Comparison of ENCODE assay signal across 19 cellular contexts in genomic region chr5:763397-763796, GRCh38. TPM values are rescaled to one million over a fixed set of nuclear protein-coding genes. Genes with fewer than 3 reads are reported as not detected.
A peak's percentile ranks its signal among the peaks of the same experiment; 100 is the strongest.
DNase-seq lines count a peak whose midpoint lies in the region; ATAC-seq and TF ChIP-seq lines count a peak whose summit lies in the region.
"Had no signal": no experiment of that assay in that cellular context is flagged by ENCODE, and none has a peak within 500 bp of the region (broad histone marks: within the 10 kb centered on the region; RNA-seq: fewer than 3 reads in every experiment).

No MANE protein-coding gene starts in this region.

- DNase-seq in activated CD8-positive, alpha-beta T cell treated with anti-CD3 and anti-CD28 coated beads, Interleukin-2, amount 10 ng/mL, durations not matched to agents 7 days and 5 days = peak; percentile 12
- no peak for DNase-seq in activated CD8-positive, alpha-beta T cell treated with anti-CD3 and anti-CD28 coated beads for 36 hours
- DNase-seq in GM20000 (ENCODE audit: low spot score) = peak; percentile 19
- peak; percentile 16 for DNase-seq in epidermal melanocyte (ENCODE audit: insufficient read length, low spot score)
- DNase-seq in spleen = peak; percentile 9
- no peak for DNase-seq in NOMO-1 treated with DMSO at 0.1 percent for 48 hours (lab: John Stamatoyannopoulos, UW; ENCODE audit: unreplicated experiment)
- no peak for DNase-seq in medulla oblongata (ENCODE audit: extremely low spot score)
- DNase-seq: DMS 273 treated with DMSO at 0.1 percent for 48 hours, GF-D8, NCI-H1105 treated with DMSO at 0.1 percent for 48 hours, NCI-H187, NCI-H226, NCI-H524 treated with DMSO at 0.1 percent for 48 hours, Right ventricle myocardium superior had no signal

- no peak overlapping the region for H3K27ac ChIP-seq in spleen
- H3K27ac ChIP-seq: BLaER1 treated with 17β-estradiol and CSF1 and Interleukin-3, amounts not matched to agents 10 nM and 100 nM; HL-60; Peyer's patch had no signal

- H3K4me1 ChIP-seq in spleen = peaks cover 2 to 17% (median 11%) of the 10 kb centered on the region in 6 donors

- no peak overlapping the region for H3K27ac Mint-ChIP-seq in activated CD8-positive, alpha-beta T cell treated with anti-CD3 and anti-CD28 coated beads, Interleukin-2, amount 10 ng/mL, durations not matched to agents 7 days and 5 days
- no peak overlapping the region for H3K27ac Mint-ChIP-seq in activated CD8-positive, alpha-beta T cell treated with anti-CD3 and anti-CD28 coated beads for 36 hours

- no peaks in the 10 kb centered on the region for H3K9me3 ChIP-seq in spleen
- H3K9me3 ChIP-seq: Peyer's patch had no signal

- CTCF ChIA-PET in activated CD8-positive, alpha-beta T cell treated with anti-CD3 and anti-CD28 coated beads, Interleukin-2, amount 10 ng/mL, durations not matched to agents 7 days and 5 days (lab: Charles Lee) = no interaction called here
- CTCF ChIA-PET in activated CD8-positive, alpha-beta T cell treated with anti-CD3 and anti-CD28 coated beads for 36 hours (lab: Charles Lee) = no interaction called here

- no peak overlapping the region for H3K4me3 ChIP-seq in spleen
- H3K4me3 ChIP-seq: BLaER1 treated with 17β-estradiol and CSF1 and Interleukin-3, amounts not matched to agents 10 nM and 100 nM; Peyer's patch had no signal

- TF ChIP-seq CTCF in activated CD8-positive, alpha-beta T cell treated with anti-CD3 and anti-CD28 coated beads for 36 hours (IDR thresholded peaks at IDR 0.05) = no peak
- TF ChIP-seq CTCF in GM20000 (IDR thresholded peaks at IDR 0.05; ENCODE audit: extremely low read depth, missing control alignments) (no peak), spleen (IDR thresholded peaks at IDR 0.05 in 8 of 11, conservative IDR thresholded peaks at IDR 0.05 in 3 of 11) (no peak)

- H3K4me3 Mint-ChIP-seq in activated CD8-positive, alpha-beta T cell treated with anti-CD3 and anti-CD28 coated beads, Interleukin-2, amount 10 ng/mL, durations not matched to agents 7 days and 5 days = no peak overlapping the region
- no peak overlapping the region for H3K4me3 Mint-ChIP-seq in activated CD8-positive, alpha-beta T cell treated with anti-CD3 and anti-CD28 coated beads for 36 hours

- POLR2A ChIA-PET in activated CD8-positive, alpha-beta T cell treated with anti-CD3 and anti-CD28 coated beads, Interleukin-2, amount 10 ng/mL, durations not matched to agents 7 days and 5 days (lab: Charles Lee) = no interaction called here
- POLR2A ChIA-PET in activated CD8-positive, alpha-beta T cell treated with anti-CD3 and anti-CD28 coated beads for 36 hours (lab: Charles Lee) = no interaction called here

- intact Hi-C loops in activated CD8-positive, alpha-beta T cell treated with anti-CD3 and anti-CD28 coated beads for 36 hours (cut with micrococcal nuclease) = no loop called here
- intact Hi-C loops in spleen (cut with DNase I; ENCODE audit: low total_unique reads) = no loop called here

- H3K36me3 ChIP-seq in spleen = peaks cover 0 to 33% (median 2%) of the 10 kb centered on the region in 6 donors
- H3K36me3 ChIP-seq: BLaER1 treated with 17β-estradiol and CSF1 and Interleukin-3, amounts not matched to agents 10 nM and 100 nM; Peyer's patch had no signal

- H3K36me3 Mint-ChIP-seq in activated CD8-positive, alpha-beta T cell treated with anti-CD3 and anti-CD28 coated beads, Interleukin-2, amount 10 ng/mL, durations not matched to agents 7 days and 5 days (ENCODE audit: low read depth) = no peaks in the 10 kb centered on the region
- no peaks in the 10 kb centered on the region for H3K36me3 Mint-ChIP-seq in activated CD8-positive, alpha-beta T cell treated with anti-CD3 and anti-CD28 coated beads for 36 hours (ENCODE audit: low read depth)

- TF ChIP-seq POLR2A in spleen (IDR thresholded peaks at IDR 0.05) = no peak

- no peaks in the 10 kb centered on the region for H3K27me3 Mint-ChIP-seq in activated CD8-positive, alpha-beta T cell treated with anti-CD3 and anti-CD28 coated beads, Interleukin-2, amount 10 ng/mL, durations not matched to agents 7 days and 5 days (ENCODE audit: low read depth)
- no peaks in the 10 kb centered on the region for H3K27me3 Mint-ChIP-seq in activated CD8-positive, alpha-beta T cell treated with anti-CD3 and anti-CD28 coated beads for 36 hours

- no peaks in the 10 kb centered on the region for H3K9me3 Mint-ChIP-seq in activated CD8-positive, alpha-beta T cell treated with anti-CD3 and anti-CD28 coated beads, Interleukin-2, amount 10 ng/mL, durations not matched to agents 7 days and 5 days (ENCODE audit: insufficient read depth)
- no peaks in the 10 kb centered on the region for H3K9me3 Mint-ChIP-seq in activated CD8-positive, alpha-beta T cell treated with anti-CD3 and anti-CD28 coated beads for 36 hours

- 62 to 81% (median 76%) methylated on average over 5 of the region's 5 CpGs for WGBS in spleen, 5 donors

- ATAC-seq in activated CD8-positive, alpha-beta T cell treated with anti-CD3 and anti-CD28 coated beads, Interleukin-2, amount 10 ng/mL, durations not matched to agents 7 days and 5 days = no peak
- ATAC-seq in activated CD8-positive, alpha-beta T cell treated with anti-CD3 and anti-CD28 coated beads for 36 hours = no peak
- ATAC-seq in HG02973 (IDR thresholded peaks at IDR 0.05; ENCODE audit: unreplicated experiment) = no peak

- H3K27me3 ChIP-seq in spleen (replicated peaks in 1 of 7) = peaks cover 0 to 8% (median 0%) of the 10 kb centered on the region in 7 donors
- H3K27me3 ChIP-seq: BLaER1 treated with 17β-estradiol and CSF1 and Interleukin-3, amounts not matched to agents 10 nM and 100 nM; Peyer's patch had no signal

- H3K4me1 Mint-ChIP-seq in activated CD8-positive, alpha-beta T cell treated with anti-CD3 and anti-CD28 coated beads, Interleukin-2, amount 10 ng/mL, durations not matched to agents 7 days and 5 days (ENCODE audit: low read depth) = peaks cover 5% of the 10 kb centered on the region
- peaks cover 8% of the 10 kb centered on the region for H3K4me1 Mint-ChIP-seq in activated CD8-positive, alpha-beta T cell treated with anti-CD3 and anti-CD28 coated beads for 36 hours (ENCODE audit: low read depth)

RNA-seq across cellular contexts. Expression of gene ZDHHC11B, which starts 21.1 kb away (rescaled TPM):
- under 1 TPM in 1 of 2 experiments, not detected in 1; 0.10 TPM for total RNA-seq in activated CD8-positive, alpha-beta T cell treated with anti-CD3 and anti-CD28 coated beads, Interleukin-2, amount 10 ng/mL, durations not matched to agents 7 days and 5 days
- under 1 TPM in 1 of 2 experiments, not detected in 1; 0.59 TPM for total RNA-seq in activated CD8-positive, alpha-beta T cell treated with anti-CD3 and anti-CD28 coated beads for 36 hours
- total RNA-seq in spleen = 10 to 100 TPM in 2 of 7 donors, 1 to 10 TPM in 5; 2.8 to 74.3 (median 6.2) TPM
- 1 to 10 TPM in 2 of 3 donors, under 1 TPM in 1; 0.97 to 3.8 (median 1.9) TPM for polyA plus RNA-seq in spleen
- total RNA-seq: LHCN-M2 had no signal

Comparison
In these comparisons a context has a peak if more than half of its experiments do, and no peak if none do; other contexts are left out.
1. DNase-seq: peak in activated CD8-positive, alpha-beta T cell treated with anti-CD3 and anti-CD28 coated beads, Interleukin-2, amount 10 ng/mL, durations not matched to agents 7 days and 5 days (single experiment), GM20000 (single experiment), epidermal melanocyte (single experiment) and spleen (single experiment); none in activated CD8-positive, alpha-beta T cell treated with anti-CD3 and anti-CD28 coated beads for 36 hours (single experiment), NOMO-1 treated with DMSO at 0.1 percent for 48 hours (single experiment) and medulla oblongata (single experiment).